In genomic region chr4:101994247-101994775, GRCh38 we compare ENCODE assay signal across 24 cellular contexts.
"Had no signal": no experiment of that assay in that cellular context is flagged by ENCODE, and none has a peak within 500 bp of the region (broad histone marks: within the 10 kb centered on the region; RNA-seq: fewer than 3 reads in every experiment).

No MANE protein-coding gene starts in this region.

- DNase-seq: activated naive CD4-positive, alpha-beta T cell; activated T-cell treated with anti-CD3 and anti-CD28 coated beads, Interleukin-2, amount 50 U/mL, for 1 hour; effector memory CD8-positive, alpha-beta T cell; gastrocnemius medialis; hypothalamus; mesendoderm; mucosa of descending colon; occipital lobe; stimulated activated CD4-positive, alpha-beta T cell treated with anti-CD3 and anti-CD28 coated beads, Interleukin-15, amount 100 ng/mL, for 24 hours; stimulated activated naive CD4-positive, alpha-beta T cell; T-helper 9 cell had no signal

- H3K27me3 Mint-ChIP-seq: effector memory CD8-positive, alpha-beta T cell; type B pancreatic cell had no signal

- H3K27ac ChIP-seq: ascending aorta, gastrocnemius medialis, thoracic aorta, vagina had no signal

- H3K4me2 ChIP-seq: smooth muscle cell had no signal

- H3K9me3 Mint-ChIP-seq: activated T-helper 2 cell treated with anti-CD3 and anti-CD28 coated beads, Interferon-gamma antibody, Interleukin-2, Interleukin-4, amounts not matched to agents 10 μg/mL and 5 μg/mL and 100 μg/mL, durations not matched to agents 14 hours and 24 hours and 36 hours; central memory CD8-positive, alpha-beta T cell; effector memory CD8-positive, alpha-beta T cell; neural crest cell had no signal

- H3K4me3 ChIP-seq: adrenal gland, ascending aorta, breast epithelium, gastrocnemius medialis, mucosa of descending colon, smooth muscle cell, thoracic aorta, vagina had no signal

- H3K36me3 Mint-ChIP-seq: activated naive CD8-positive, alpha-beta T cell; type B pancreatic cell had no signal

- H3K36me3 ChIP-seq: adrenal gland, ascending aorta, breast epithelium, gastrocnemius medialis, thoracic aorta, vagina had no signal

- H3K4me1 ChIP-seq: breast epithelium, gastrocnemius medialis had no signal

- H3K27me3 ChIP-seq: adrenal gland, ascending aorta, breast epithelium, gastrocnemius medialis, vagina had no signal

- ATAC-seq: effector memory CD8-positive, alpha-beta T cell; esophagus mucosa; gastrocnemius medialis; mucosa of descending colon; sciatic nerve had no signal

- H3K9me3 ChIP-seq: adrenal gland, ascending aorta, breast epithelium, gastrocnemius medialis, mucosa of descending colon, thoracic aorta, vagina had no signal

- H3K27ac Mint-ChIP-seq: activated naive CD8-positive, alpha-beta T cell; activated T-helper 2 cell treated with anti-CD3 and anti-CD28 coated beads, Interferon-gamma antibody, Interleukin-2, Interleukin-4, amounts not matched to agents 10 μg/mL and 5 μg/mL and 100 μg/mL, durations not matched to agents 14 hours and 24 hours and 36 hours; effector memory CD8-positive, alpha-beta T cell; type B pancreatic cell had no signal

- H3K4me3 Mint-ChIP-seq: activated naive CD8-positive, alpha-beta T cell; central memory CD8-positive, alpha-beta T cell; effector memory CD8-positive, alpha-beta T cell; neural crest cell; type B pancreatic cell had no signal

- H3K4me1 Mint-ChIP-seq: central memory CD8-positive, alpha-beta T cell; neural crest cell had no signal
